Comparison of ENCODE assay signal across 1 cellular context in genomic region chr4:6290769-6291547, GRCh38.
TF ChIP-seq lines count a peak whose summit lies in the region.

No MANE protein-coding gene starts in this region.

TF ChIP-seq in GM23338, 12 proteins besides CTCF, POLR2A, EP300 and RAD21 (continued from another document):
- TF ChIP-seq, protein P1, sequence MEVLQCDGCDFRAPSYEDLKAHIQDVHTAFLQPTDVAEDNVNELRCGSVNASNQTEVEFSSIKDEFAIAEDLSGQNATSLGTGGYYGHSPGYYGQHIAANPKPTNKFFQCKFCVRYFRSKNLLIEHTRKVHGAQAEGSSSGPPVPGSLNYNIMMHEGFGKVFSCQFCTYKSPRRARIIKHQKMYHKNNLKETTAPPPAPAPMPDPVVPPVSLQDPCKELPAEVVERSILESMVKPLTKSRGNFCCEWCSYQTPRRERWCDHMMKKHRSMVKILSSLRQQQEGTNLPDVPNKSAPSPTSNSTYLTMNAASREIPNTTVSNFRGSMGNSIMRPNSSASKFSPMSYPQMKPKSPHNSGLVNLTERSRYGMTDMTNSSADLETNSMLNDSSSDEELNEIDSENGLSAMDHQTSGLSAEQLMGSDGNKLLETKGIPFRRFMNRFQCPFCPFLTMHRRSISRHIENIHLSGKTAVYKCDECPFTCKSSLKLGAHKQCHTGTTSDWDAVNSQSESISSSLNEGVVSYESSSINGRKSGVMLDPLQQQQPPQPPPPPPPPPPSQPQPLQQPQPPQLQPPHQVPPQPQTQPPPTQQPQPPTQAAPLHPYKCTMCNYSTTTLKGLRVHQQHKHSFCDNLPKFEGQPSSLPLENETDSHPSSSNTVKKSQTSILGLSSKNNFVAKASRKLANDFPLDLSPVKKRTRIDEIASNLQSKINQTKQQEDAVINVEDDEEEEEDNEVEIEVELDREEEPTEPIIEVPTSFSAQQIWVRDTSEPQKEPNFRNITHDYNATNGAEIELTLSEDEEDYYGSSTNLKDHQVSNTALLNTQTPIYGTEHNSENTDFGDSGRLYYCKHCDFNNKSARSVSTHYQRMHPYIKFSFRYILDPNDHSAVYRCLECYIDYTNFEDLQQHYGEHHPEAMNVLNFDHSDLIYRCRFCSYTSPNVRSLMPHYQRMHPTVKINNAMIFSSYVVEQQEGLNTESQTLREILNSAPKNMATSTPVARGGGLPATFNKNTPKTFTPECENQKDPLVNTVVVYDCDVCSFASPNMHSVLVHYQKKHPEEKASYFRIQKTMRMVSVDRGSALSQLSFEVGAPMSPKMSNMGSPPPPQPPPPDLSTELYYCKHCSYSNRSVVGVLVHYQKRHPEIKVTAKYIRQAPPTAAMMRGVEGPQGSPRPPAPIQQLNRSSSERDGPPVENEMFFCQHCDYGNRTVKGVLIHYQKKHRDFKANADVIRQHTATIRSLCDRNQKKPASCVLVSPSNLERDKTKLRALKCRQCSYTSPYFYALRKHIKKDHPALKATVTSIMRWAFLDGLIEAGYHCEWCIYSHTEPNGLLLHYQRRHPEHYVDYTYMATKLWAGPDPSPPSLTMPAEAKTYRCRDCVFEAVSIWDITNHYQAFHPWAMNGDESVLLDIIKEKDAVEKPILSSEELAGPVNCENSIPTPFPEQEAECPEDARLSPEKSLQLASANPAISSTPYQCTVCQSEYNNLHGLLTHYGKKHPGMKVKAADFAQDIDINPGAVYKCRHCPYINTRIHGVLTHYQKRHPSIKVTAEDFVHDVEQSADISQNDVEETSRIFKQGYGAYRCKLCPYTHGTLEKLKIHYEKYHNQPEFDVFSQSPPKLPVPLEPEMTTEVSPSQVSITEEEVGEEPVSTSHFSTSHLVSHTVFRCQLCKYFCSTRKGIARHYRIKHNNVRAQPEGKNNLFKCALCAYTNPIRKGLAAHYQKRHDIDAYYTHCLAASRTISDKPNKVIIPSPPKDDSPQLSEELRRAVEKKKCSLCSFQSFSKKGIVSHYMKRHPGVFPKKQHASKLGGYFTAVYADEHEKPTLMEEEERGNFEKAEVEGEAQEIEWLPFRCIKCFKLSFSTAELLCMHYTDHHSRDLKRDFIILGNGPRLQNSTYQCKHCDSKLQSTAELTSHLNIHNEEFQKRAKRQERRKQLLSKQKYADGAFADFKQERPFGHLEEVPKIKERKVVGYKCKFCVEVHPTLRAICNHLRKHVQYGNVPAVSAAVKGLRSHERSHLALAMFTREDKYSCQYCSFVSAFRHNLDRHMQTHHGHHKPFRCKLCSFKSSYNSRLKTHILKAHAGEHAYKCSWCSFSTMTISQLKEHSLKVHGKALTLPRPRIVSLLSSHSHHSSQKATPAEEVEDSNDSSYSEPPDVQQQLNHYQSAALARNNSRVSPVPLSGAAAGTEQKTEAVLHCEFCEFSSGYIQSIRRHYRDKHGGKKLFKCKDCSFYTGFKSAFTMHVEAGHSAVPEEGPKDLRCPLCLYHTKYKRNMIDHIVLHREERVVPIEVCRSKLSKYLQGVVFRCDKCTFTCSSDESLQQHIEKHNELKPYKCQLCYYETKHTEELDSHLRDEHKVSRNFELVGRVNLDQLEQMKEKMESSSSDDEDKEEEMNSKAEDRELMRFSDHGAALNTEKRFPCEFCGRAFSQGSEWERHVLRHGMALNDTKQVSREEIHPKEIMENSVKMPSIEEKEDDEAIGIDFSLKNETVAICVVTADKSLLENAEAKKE (CRISPR knock-in tag; IDR thresholded peaks at IDR 0.05) = no peak
- no peak for TF ChIP-seq EZH2 (IDR thresholded peaks at IDR 0.05; ENCODE audit: low read depth, unreplicated experiment)
